Comparison of ENCODE assay signal across 8 cellular contexts in the genomic region with DNA sequence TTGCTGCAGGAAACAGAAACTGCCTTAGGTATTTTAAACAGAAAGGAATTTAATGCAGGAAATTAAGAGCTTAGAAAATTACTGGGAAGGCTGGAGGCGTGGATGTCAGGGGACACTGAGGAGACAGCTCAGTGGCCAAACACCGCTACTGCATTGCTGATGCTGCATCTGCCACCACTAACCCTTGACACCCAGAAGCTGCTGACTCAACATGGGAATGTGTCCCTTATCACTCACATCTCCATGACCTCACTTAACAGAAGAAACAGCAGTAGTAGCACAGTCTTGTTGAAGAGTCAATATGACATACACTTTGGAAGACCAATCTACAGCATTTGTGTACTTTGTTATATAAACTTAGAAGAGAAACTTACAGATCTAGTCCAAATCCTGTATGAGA.
A peak's percentile ranks its signal among the peaks of the same experiment; 100 is the strongest.
DNase-seq lines count a peak whose midpoint lies in the region; ATAC-seq and TF ChIP-seq lines count a peak whose summit lies in the region.

No MANE protein-coding gene starts in this region.

- no peak overlapping the region for H3K4me2 ChIP-seq in GM23248 (ENCODE audit: unreplicated experiment)

- H3K79me2 ChIP-seq in GM23248 (ENCODE audit: insufficient read depth): no peaks in the 10 kb centered on the region

- H3K9me3 ChIP-seq in GM23248 (ENCODE audit: low read depth): no peaks in the 10 kb centered on the region

- no peak overlapping the region for H3K27ac Mint-ChIP-seq in naive thymus-derived CD8-positive, alpha-beta T cell

- WGBS in GM23248 (ENCODE audit: low coverage in 1 of 2, low lambda C conversion rate in 2 of 2, missing lambda C conversion rate in 2 of 2), 2 experiments: 54 to 66% methylated on average over 2 of the region's 2 CpGs

- peaks cover 0 to 31% (median 12%) of the 10 kb centered on the region in 9 donors for H3K9me3 Mint-ChIP-seq in naive thymus-derived CD8-positive, alpha-beta T cell

- no peaks in the 10 kb centered on the region for H3K27me3 Mint-ChIP-seq in naive thymus-derived CD8-positive, alpha-beta T cell

- no peak overlapping the region for H3K27ac ChIP-seq in GM23248

- H3K4me3 ChIP-seq in GM12864 (ENCODE audit: low read depth, low read length) (no peak overlapping the region), GM23248 (no peak overlapping the region), fibroblast of the aortic adventitia (ENCODE audit: low read depth, low read length) (no peak overlapping the region)

- H3K4me1 ChIP-seq in GM23248 (ENCODE audit: insufficient read depth): peaks cover 8% of the 10 kb centered on the region

- POLR2A ChIA-PET in naive thymus-derived CD8-positive, alpha-beta T cell (lab: Charles Lee): no interaction called here

- in situ Hi-C loops in GM23248 (cut with MboI): no loop called here

- no peaks in the 10 kb centered on the region for H3K36me3 ChIP-seq in GM23248 (ENCODE audit: low read depth)

- no peaks in the 10 kb centered on the region for H3K9me2 ChIP-seq in GM23248 (ENCODE audit: insufficient read depth)

- no peak for ATAC-seq in naive thymus-derived CD8-positive, alpha-beta T cell

- no peaks in the 10 kb centered on the region for H3K27me3 ChIP-seq in GM23248 (replicated peaks; ENCODE audit: insufficient read depth)

- H3K4me1 Mint-ChIP-seq in naive thymus-derived CD8-positive, alpha-beta T cell: no peaks in the 10 kb centered on the region

- H2AFZ ChIP-seq in GM23248: no peak overlapping the region

- TF ChIP-seq CTCF in GM12864 (IDR thresholded peaks at IDR 0.05; ENCODE audit: low read depth, low read length, missing control alignments) (peak; percentile 55), fibroblast of the aortic adventitia (IDR thresholded peaks at IDR 0.05; ENCODE audit: insufficient read depth, low read length) (peak; percentile 36)

- no peak for DNase-seq in GM12864 (ENCODE audit: low read depth)
- peak; percentile 70 for DNase-seq in GM23248
- peak; percentile 19 for DNase-seq in NCI-H460 (ENCODE audit: extremely low read depth, low read depth)
- no peak for DNase-seq in fibroblast of the aortic adventitia (ENCODE audit: low read depth)
- no peak for DNase-seq in NCI-H2196 (lab: John Stamatoyannopoulos, UW; ENCODE audit: unreplicated experiment)
- no peak for DNase-seq in globus pallidus (ENCODE audit: low spot score)
- no peak for DNase-seq in naive thymus-derived CD8-positive, alpha-beta T cell
- no peak for DNase-seq in cerebellar nuclear complex (lab: John Stamatoyannopoulos, UW)

- no peak overlapping the region for H3K9ac ChIP-seq in GM23248

- no peaks in the 10 kb centered on the region for H4K20me1 ChIP-seq in GM23248 (ENCODE audit: insufficient read depth)

- H3K36me3 Mint-ChIP-seq in naive thymus-derived CD8-positive, alpha-beta T cell: peaks cover 0 to 5% (median 0%) of the 10 kb centered on the region in 3 donors

- no peaks in the 10 kb centered on the region for H3F3A ChIP-seq in GM23248 (ENCODE audit: insufficient read depth)

- no peak overlapping the region for H3K4me3 Mint-ChIP-seq in naive thymus-derived CD8-positive, alpha-beta T cell

Comparison
In these comparisons a context has a peak if more than half of its experiments do, and no peak if none do; other contexts are left out.
1. DNase-seq: peak in GM23248 (single experiment) and NCI-H460 (single experiment); none in GM12864 (single experiment), fibroblast of the aortic adventitia (single experiment), NCI-H2196 (single experiment), globus pallidus (single experiment), naive thymus-derived CD8-positive, alpha-beta T cell (0 of 10) and cerebellar nuclear complex (0 of 2).